In genomic region chr20:51734876-51735499, GRCh38 we compare ENCODE assay signal across 1 cellular context.
TF ChIP-seq lines count a peak whose summit lies in the region.

No MANE protein-coding gene starts in this region.

TF ChIP-seq in H1, 55 proteins besides CTCF, POLR2A, EP300 and RAD21 (continued from another document):
- no peak for TF ChIP-seq CHD7 (IDR thresholded peaks at IDR 0.05; ENCODE audit: insufficient replicate concordance, low read length)
- no peak for TF ChIP-seq RXRA (IDR thresholded peaks at IDR 0.05; ENCODE audit: insufficient read depth, low read depth, low read length)
- no peak for TF ChIP-seq TBP (IDR thresholded peaks at IDR 0.05; ENCODE audit: low read depth, low read length)
- TF ChIP-seq CREB1 (IDR thresholded peaks at IDR 0.05), result no peak
- TF ChIP-seq USF2 (IDR thresholded peaks at IDR 0.05; ENCODE audit: low read length), result no peak
- no peak for TF ChIP-seq CHD2 (IDR thresholded peaks at IDR 0.05; ENCODE audit: low read length)
- TF ChIP-seq SP2 (IDR thresholded peaks at IDR 0.05; ENCODE audit: low read length), result no peak
- no peak for TF ChIP-seq TEAD4 (IDR thresholded peaks at IDR 0.05; ENCODE audit: low read depth, low read length)
- no peak for TF ChIP-seq YY1 (IDR thresholded peaks at IDR 0.05; ENCODE audit: low read depth, low read length)
- TF ChIP-seq FOSL1 (IDR thresholded peaks at IDR 0.05; ENCODE audit: insufficient read depth, low read depth, low read length), result no peak
TF ChIP-seq in H1: peak in this region for 0.
